15 cellular contexts compared by ENCODE assay signal in genomic region chr7:50306491-50307367, GRCh38. TPM values are rescaled to one million over a fixed set of nuclear protein-coding genes. Genes with fewer than 3 reads are reported as not detected.
DNase-seq lines count a peak whose midpoint lies in the region; ATAC-seq and TF ChIP-seq lines count a peak whose summit lies in the region.
"Had no signal": no experiment of that assay in that cellular context is flagged by ENCODE, and none has a peak within 500 bp of the region (broad histone marks: within the 10 kb centered on the region; RNA-seq: fewer than 3 reads in every experiment).

No MANE protein-coding gene starts in this region.

- H3K27ac ChIP-seq in OCI-LY3 (ENCODE audit: low read length) (peak overlapping the region; percentile 96), coronary artery (no peak overlapping the region), osteoblast (ENCODE audit: low read depth, low read length) (no peak overlapping the region)
- H3K27ac ChIP-seq: A549, thyroid gland had no signal

- CTCF ChIA-PET in activated CD4-positive, alpha-beta T cell treated with anti-CD3 and anti-CD28 coated beads for 36 hours (lab: Charles Lee) = interaction anchor here (0.8 to 11.0 kb wide), 21 partner anchors 9 to 163 kb away, joined by 3 to 126 read pairs (median 4); no protein-coding TSS in a partner anchor

- H3K27ac Mint-ChIP-seq in activated CD4-positive, alpha-beta T cell treated with anti-CD3 and anti-CD28 coated beads for 36 hours = peak overlapping the region; percentile 100
- peak overlapping the region; percentile 88 for H3K27ac Mint-ChIP-seq in stimulated activated memory B cell treated with anti-CD40 and anti-IgM and Interleukin-4, amounts not matched to agents 10 μg/mL and 1 μg/mL and 100 μg/mL, for 72 hours

- H3K27me3 ChIP-seq in OCI-LY3 (ENCODE audit: low read depth, low read length) (no peaks in the 10 kb centered on the region), osteoblast (ENCODE audit: insufficient read depth, low read length) (peaks cover 33% of the 10 kb centered on the region)
- H3K27me3 ChIP-seq: thyroid gland had no signal

- peak overlapping the region; percentile 88 for H3K4me3 ChIP-seq in OCI-LY3 (ENCODE audit: low read length)
- H3K4me3 ChIP-seq in coronary artery = peak overlapping the region; percentile 3
- H3K4me3 ChIP-seq in osteoblast (ENCODE audit: insufficient read depth, low read length) = no peak overlapping the region
- H3K4me3 ChIP-seq: A549, mucosa of descending colon, thyroid gland had no signal

- no peaks in the 10 kb centered on the region for H3K27me3 Mint-ChIP-seq in activated CD4-positive, alpha-beta T cell treated with anti-CD3 and anti-CD28 coated beads for 36 hours
- no peaks in the 10 kb centered on the region for H3K27me3 Mint-ChIP-seq in stimulated activated memory B cell treated with anti-CD40 and anti-IgM and Interleukin-4, amounts not matched to agents 10 μg/mL and 1 μg/mL and 100 μg/mL, for 72 hours

- H3K79me2 ChIP-seq in OCI-LY3 (ENCODE audit: low read length) = peaks cover 98% of the 10 kb centered on the region
- no peaks in the 10 kb centered on the region for H3K79me2 ChIP-seq in osteoblast (ENCODE audit: insufficient read depth, low read length)

- H3K9me3 Mint-ChIP-seq in activated CD4-positive, alpha-beta T cell treated with anti-CD3 and anti-CD28 coated beads for 36 hours (ENCODE audit: low read depth) = no peaks in the 10 kb centered on the region
- H3K9me3 Mint-ChIP-seq in stimulated activated memory B cell treated with anti-CD40 and anti-IgM and Interleukin-4, amounts not matched to agents 10 μg/mL and 1 μg/mL and 100 μg/mL, for 72 hours = no peaks in the 10 kb centered on the region

- H3K9me3 ChIP-seq in OCI-LY3 (ENCODE audit: insufficient read depth, low read length) (no peaks in the 10 kb centered on the region), osteoblast (ENCODE audit: low read depth, low read length) (no peaks in the 10 kb centered on the region)
- H3K9me3 ChIP-seq: A549, mucosa of descending colon, thyroid gland had no signal

- intact Hi-C loops in activated CD4-positive, alpha-beta T cell treated with anti-CD3 and anti-CD28 coated beads for 36 hours (cut with DNase I, micrococcal nuclease) = loop anchor here (1.0 to 5.0 kb wide), 7 partner anchors 14 to 816 kb away; no protein-coding TSS in a partner anchor

- TF ChIP-seq CTCF in OCI-LY3 (IDR thresholded peaks at IDR 0.05; ENCODE audit: low read depth, low read length) (no peak), coronary artery (IDR thresholded peaks at IDR 0.05) (no peak), osteoblast (IDR thresholded peaks at IDR 0.05; ENCODE audit: extremely low read depth, low read depth, low read length) (no peak)

- ATAC-seq in activated CD4-positive, alpha-beta T cell treated with anti-CD3 and anti-CD28 coated beads for 36 hours = no peak
- no peak for ATAC-seq in stimulated activated memory B cell treated with anti-CD40 and anti-IgM and Interleukin-4, amounts not matched to agents 10 μg/mL and 1 μg/mL and 100 μg/mL, for 72 hours
- ATAC-seq: A549 had no signal

- DNase-seq in activated CD4-positive, alpha-beta T cell treated with anti-CD3 and anti-CD28 coated beads for 36 hours = peak; percentile 49
- DNase-seq in activated CD4-positive, alpha-beta T cell treated with anti-CD3 and anti-CD28 coated beads, Interleukin-2, amount 50 U/mL, for 4 hours = no peak
- DNase-seq in coronary artery (ENCODE audit: low spot score) (no peak), DMS153 treated with DMSO at 0.1 percent for 48 hours (lab: John Stamatoyannopoulos, UW; ENCODE audit: unreplicated experiment) (no peak), NCI-H1694 treated with DMSO at 0.1 percent for 48 hours (lab: John Stamatoyannopoulos, UW) (no peak), osteoblast (ENCODE audit: insufficient read length, low spot score, missing footprints) (no peak)
- DNase-seq: GDM1, thyroid gland had no signal

- H3K4me3 Mint-ChIP-seq in activated CD4-positive, alpha-beta T cell treated with anti-CD3 and anti-CD28 coated beads for 36 hours = peak overlapping the region; percentile 95
- peak overlapping the region; percentile 94 for H3K4me3 Mint-ChIP-seq in stimulated activated memory B cell treated with anti-CD40 and anti-IgM and Interleukin-4, amounts not matched to agents 10 μg/mL and 1 μg/mL and 100 μg/mL, for 72 hours

- H3K9ac ChIP-seq in OCI-LY3 (ENCODE audit: low read length) = peak overlapping the region; percentile 98

- peaks cover 67% of the 10 kb centered on the region for H3K36me3 Mint-ChIP-seq in activated CD4-positive, alpha-beta T cell treated with anti-CD3 and anti-CD28 coated beads for 36 hours (ENCODE audit: low read depth)
- H3K36me3 Mint-ChIP-seq in stimulated activated memory B cell treated with anti-CD40 and anti-IgM and Interleukin-4, amounts not matched to agents 10 μg/mL and 1 μg/mL and 100 μg/mL, for 72 hours = peaks cover 34% of the 10 kb centered on the region

- POLR2A ChIA-PET in activated CD4-positive, alpha-beta T cell treated with anti-CD3 and anti-CD28 coated beads for 36 hours (lab: Charles Lee) = interaction anchor here (0.7 to 4.7 kb wide), 13 partner anchors 10 to 102 kb away, joined by 3 to 55 read pairs (median 4); no protein-coding TSS in a partner anchor

- peaks cover 52% of the 10 kb centered on the region for H3K36me3 ChIP-seq in OCI-LY3 (replicated peaks; ENCODE audit: low read depth, low read length)
- no peaks in the 10 kb centered on the region for H3K36me3 ChIP-seq in osteoblast (ENCODE audit: insufficient read depth, low read length)
- H3K36me3 ChIP-seq: thyroid gland had no signal

- H3K4me1 Mint-ChIP-seq in activated CD4-positive, alpha-beta T cell treated with anti-CD3 and anti-CD28 coated beads for 36 hours = peaks cover 22% of the 10 kb centered on the region
- H3K4me1 Mint-ChIP-seq in stimulated activated memory B cell treated with anti-CD40 and anti-IgM and Interleukin-4, amounts not matched to agents 10 μg/mL and 1 μg/mL and 100 μg/mL, for 72 hours = peaks cover 58% of the 10 kb centered on the region

- no peaks in the 10 kb centered on the region for H4K20me1 ChIP-seq in OCI-LY3 (ENCODE audit: insufficient read depth, low read length)
- no peaks in the 10 kb centered on the region for H4K20me1 ChIP-seq in osteoblast (ENCODE audit: insufficient read depth, low read length)

- H2AFZ ChIP-seq in OCI-LY3 (ENCODE audit: low read depth, low read length) (no peak overlapping the region), osteoblast (ENCODE audit: low read length) (no peak overlapping the region)

- H3K4me1 ChIP-seq in OCI-LY3 (ENCODE audit: low read length) = peaks cover 51% of the 10 kb centered on the region
- H3K4me1 ChIP-seq in osteoblast (ENCODE audit: insufficient read depth, low read length) = no peaks in the 10 kb centered on the region

- peak overlapping the region; percentile 98 for H3K4me2 ChIP-seq in OCI-LY3 (ENCODE audit: low read length)
- no peak overlapping the region for H3K4me2 ChIP-seq in osteoblast (ENCODE audit: insufficient read depth, low read length)
- H3K4me2 ChIP-seq: A549 had no signal

RNA-seq across cellular contexts. Expression of gene IKZF1, which starts 2.2 kb away (rescaled TPM):
- 100 to 1,000 TPM; 245 to 260 TPM for total RNA-seq in activated CD4-positive, alpha-beta T cell treated with anti-CD3 and anti-CD28 coated beads for 36 hours
- total RNA-seq in osteoblast = under 0.01 TPM in 1 of 2 replicates, not detected in the other
- total RNA-seq: glomerular endothelial cell, HT1080, NCI-H460 had no signal

Comparison
In these comparisons a context has a peak if more than half of its experiments do, and no peak if none do; other contexts are left out.
1. RNA of gene IKZF1, which starts 2.2 kb away (total RNA-seq): 245 to 260 TPM in activated CD4-positive, alpha-beta T cell treated with anti-CD3 and anti-CD28 coated beads for 36 hours; under 0.01 TPM in osteoblast; every median in the first group is over 100 times any median in the second.